Comparison of ENCODE assay signal across 8 cellular contexts in genomic region chr12:121296618-121297476, GRCh38. TPM values are rescaled to one million over a fixed set of nuclear protein-coding genes. Genes with fewer than 3 reads are reported as not detected.
DNase-seq lines count a peak whose midpoint lies in the region; ATAC-seq, FAIRE-seq and TF ChIP-seq lines count a peak whose summit lies in the region.

TSS of gene CAMKK2 (minus strand) at chr12:121296709. CDS start at chr12:121274526, 22,183 bp downstream.

- FAIRE-seq in bronchial epithelial cell (lab: Jason Lieb, UNC), result no peak

- TF ChIP-seq CTCF in WTC11 (IDR thresholded peaks at IDR 0.05) (no peak), bronchial epithelial cell (IDR thresholded peaks at IDR 0.05; ENCODE audit: insufficient read depth, low read length, severe bottlenecking) (peak; percentile 39)

- H3K36me3 ChIP-seq in ACC112 (ENCODE audit: insufficient read depth, low read length) (no peaks in the 10 kb centered on the region; the same call in 1 of the 2 replicates), bronchial epithelial cell (ENCODE audit: control insufficient read depth, insufficient read depth, low read length) (peaks cover 1% of the 10 kb centered on the region)

- H3K79me2 ChIP-seq in ACC112 (ENCODE audit: control insufficient read depth, insufficient read depth, low read length, unreplicated experiment), result peaks cover 25% of the 10 kb centered on the region

- H3K27ac Mint-ChIP-seq in WTC11 (peak within 1 kb of the TSS; percentile 84), immature natural killer cell (peak within 1 kb of the TSS; percentile 55 to 93 (median 88))

- POLR2A ChIA-PET in WTC11 (lab: Charles Lee), result interaction anchor here (0.6 to 1.2 kb wide), 4 partner anchors 9 to 316 kb away, joined by 3 read pairs; no protein-coding TSS in a partner anchor

- CTCF ChIA-PET in WTC11 (lab: Charles Lee), result interaction anchor here (0.7 to 2.1 kb wide), 6 partner anchors 37 to 498 kb away, joined by 3 to 9 read pairs (median 3); no protein-coding TSS in a partner anchor

- ATAC-seq in HG03066 (IDR thresholded peaks at IDR 0.05; ENCODE audit: low read depth, unreplicated experiment), result peak; percentile 64
- peak; percentile 76 for ATAC-seq in WTC11

- H3K4me3 Mint-ChIP-seq in WTC11 (peak within 1 kb of the TSS; percentile 89), immature natural killer cell (peak within 1 kb of the TSS; percentile 84 to 92 (median 89))

- H2AFZ ChIP-seq in ACC112 (ENCODE audit: low read length, unreplicated experiment), result peak within 1 kb of the TSS; percentile 75

- TF ChIP-seq POLR2A in GM18526 (IDR thresholded peaks at IDR 0.05; ENCODE audit: extremely low read depth, insufficient read length), result peak; percentile 59

- no peaks in the 10 kb centered on the region for H3K27me3 ChIP-seq in ACC112 (ENCODE audit: insufficient read depth, low read length)
- H3K27me3 ChIP-seq in bronchial epithelial cell (ENCODE audit: control insufficient read depth, insufficient read depth, low read length), result no peaks in the 10 kb centered on the region

- H3K27ac ChIP-seq in ACC112 (ENCODE audit: low read depth, low read length), result peak within 1 kb of the TSS; percentile 14; the same call in 1 of the 2 replicates

- H3K4me3 ChIP-seq in ACC112 (ENCODE audit: low read depth, low read length) (peak within 1 kb of the TSS; percentile 92), bronchial epithelial cell (ENCODE audit: low read depth, low read length) (peak within 1 kb of the TSS; percentile 95)

- H3K4me1 Mint-ChIP-seq in WTC11 (peaks cover 8% of the 10 kb centered on the region), immature natural killer cell (peaks cover 17 to 19% of the 10 kb centered on the region in 2 donors)

- no peaks in the 10 kb centered on the region for H3K27me3 Mint-ChIP-seq in WTC11 (ENCODE audit: low read depth)
- peaks cover 0 to 7% (median 0%) of the 10 kb centered on the region in 3 donors for H3K27me3 Mint-ChIP-seq in immature natural killer cell (ENCODE audit: low read depth in 3 of 3)

- DNase-seq in NCI-H2171 (lab: John Stamatoyannopoulos, UW) (peak; percentile 87), WTC11 (ENCODE audit: low spot score) (peak; percentile 85), bronchial epithelial cell (ENCODE audit: low read depth) (peak; percentile 52), immature natural killer cell (peak; percentile 89 to 92 (median 91)), smooth muscle cell of the brain vasculature (ENCODE audit: low read depth, low spot score) (peak; percentile 41)

- H3K9me3 Mint-ChIP-seq in WTC11 (no peaks in the 10 kb centered on the region), immature natural killer cell (no peaks in the 10 kb centered on the region)

- H3K36me3 Mint-ChIP-seq in WTC11 (peaks cover 3% of the 10 kb centered on the region; the same call in 1 of the 2 replicates), immature natural killer cell (no peaks in the 10 kb centered on the region)

- peaks cover 3% of the 10 kb centered on the region for H3K4me1 ChIP-seq in ACC112 (ENCODE audit: control insufficient read depth, insufficient read depth, low read length, unreplicated experiment)

TF ChIP-seq in WTC11, 78 proteins besides CTCF, POLR2A, EP300 and RAD21:
- TF ChIP-seq HMGXB4 (CRISPR knock-in tag; IDR thresholded peaks at IDR 0.05) (peak; percentile 59; the same call in 1 of the 2 replicates), ZNF232 (CRISPR knock-in tag; IDR thresholded peaks at IDR 0.05) (peak; percentile 47; the same call in 1 of the 2 replicates), SP1 (CRISPR knock-in tag; conservative IDR thresholded peaks at IDR 0.05) (peak; percentile 53), TCF7 (CRISPR knock-in tag; IDR thresholded peaks at IDR 0.05; ENCODE audit: low read depth) (no peak; the same call in 1 of the 2 replicates), ZNF263 (CRISPR knock-in tag; IDR thresholded peaks at IDR 0.05; ENCODE audit: low read depth) (no peak), FOXP1 (CRISPR knock-in tag; IDR thresholded peaks at IDR 0.05; ENCODE audit: borderline replicate concordance) (peak; percentile 70; the same call in 1 of the 2 replicates), MXD4 (CRISPR knock-in tag; IDR thresholded peaks at IDR 0.05; ENCODE audit: borderline replicate concordance) (no peak), KAT7 (CRISPR knock-in tag; IDR thresholded peaks at IDR 0.05; ENCODE audit: borderline replicate concordance) (no peak), MAX (CRISPR knock-in tag; IDR thresholded peaks at IDR 0.05) (peak; percentile 46; the same call in 1 of the 2 replicates), ZNF423 (CRISPR knock-in tag; IDR thresholded peaks at IDR 0.05) (peak; percentile 75), FOXP4 (CRISPR knock-in tag; IDR thresholded peaks at IDR 0.05) (no peak), USF1 (CRISPR knock-in tag; IDR thresholded peaks at IDR 0.05) (peak; percentile 39; the same call in 1 of the 2 replicates)

RNA-seq across cellular contexts. Expression of gene CAMKK2, which starts in this region (rescaled TPM):
- total RNA-seq in WTC11 (2021) (32.6 to 36.5 TPM (median 33.4 TPM) in 3 replicates), bronchial epithelial cell (9.5 and 11.1 TPM in 2 replicates)
- 10 to 100 TPM in 2 of 3 donors, 1 to 10 TPM in 1; 8.0 to 20.3 (median 12.6) TPM for polyA plus RNA-seq in immature natural killer cell

Comparison
In these comparisons a context has a peak if more than half of its experiments do, and no peak if none do; other contexts are left out.
1. Peak in every context shown above with its lines: DNase-seq, ATAC-seq, H3K4me3 ChIP-seq and H3K27ac ChIP-seq.
2. DNase-seq: peak in every context shown above with its lines; median percentile 91 in immature natural killer cell; 87 in NCI-H2171; 85 in WTC11; 52 in bronchial epithelial cell; 41 in smooth muscle cell of the brain vasculature.